Comparison of ENCODE assay signal across 31 cellular contexts in genomic region chr9:14814229-14814628, GRCh38.
"Had no signal": no experiment of that assay in that cellular context is flagged by ENCODE, and none has a peak within 500 bp of the region (broad histone marks: within the 10 kb centered on the region; RNA-seq: fewer than 3 reads in every experiment).

No MANE protein-coding gene starts in this region.

- H3K27ac ChIP-seq: Peyer's patch, WERI-Rb-1 had no signal

- DNase-seq: activated CD4-positive, alpha-beta memory T cell treated with anti-CD3 and anti-CD28 coated beads, Interleukin-2, amount 10 ng/mL, durations not matched to agents 7 days and 5 days; activated CD4-positive, alpha-beta T cell treated with anti-CD3 and anti-CD28 coated beads for 1 hour; activated CD4-positive, alpha-beta T cell treated with anti-CD3 and anti-CD28 coated beads for 48 hours; activated CD4-positive, CD25-positive, alpha-beta regulatory T cell; activated CD8-positive, alpha-beta memory T cell treated with anti-CD3 and anti-CD28 coated beads for 24 hours; activated CD8-positive, alpha-beta memory T cell treated with anti-CD3 and anti-CD28 coated beads, Interleukin-2, amount 10 ng/mL, durations not matched to agents 7 days and 5 days; activated CD8-positive, alpha-beta memory T cell treated with anti-CD3 and anti-CD28 coated beads, Interleukin-2, amount 50 U/mL, for 48 hours; activated effector memory CD4-positive, alpha-beta T cell treated with Interleukin-2 at 50 U/mL for 16 hours; activated naive CD4-positive, alpha-beta T cell treated with anti-CD3 and anti-CD28 coated beads, Interleukin-2, amount 10 ng/mL, durations not matched to agents 7 days and 5 days; activated naive CD8-positive, alpha-beta T cell treated with anti-CD3 and anti-CD28 coated beads, Interleukin-2, amount 50 U/mL, for 24 hours; activated T-cell treated with anti-CD3 and anti-CD28 coated beads, Interleukin-2, amount 50 U/mL, for 48 hours; anterior cingulate cortex; central memory CD4-positive, alpha-beta T cell; Karpas-422; NCI-H1105; NCI-H1417 treated with DMSO at 0.1 percent for 48 hours; NCI-H187 treated with DMSO at 0.1 percent for 48 hours; NCI-H2081; NCI-H226; NCI-H446 treated with DMSO at 0.1 percent for 48 hours; NCI-H524; Peyer's patch; RPMI8226; SHP77 treated with DMSO at 0.1 percent for 48 hours; SW 1271; T-helper 1 cell; T-helper 2 cell; T-helper 9 cell; WERI-Rb-1 had no signal

- H3K36me3 ChIP-seq: WERI-Rb-1 had no signal

- H3K9me3 ChIP-seq: Peyer's patch had no signal

- H3K4me3 Mint-ChIP-seq: activated CD4-positive, alpha-beta memory T cell treated with anti-CD3 and anti-CD28 coated beads, Interleukin-2, amount 10 ng/mL, durations not matched to agents 7 days and 5 days; activated CD8-positive, alpha-beta memory T cell treated with anti-CD3 and anti-CD28 coated beads, Interleukin-2, amount 10 ng/mL, durations not matched to agents 7 days and 5 days; activated naive CD4-positive, alpha-beta T cell treated with anti-CD3 and anti-CD28 coated beads, Interleukin-2, amount 10 ng/mL, durations not matched to agents 7 days and 5 days; activated naive CD8-positive, alpha-beta T cell; activated naive CD8-positive, alpha-beta T cell treated with anti-CD3 and anti-CD28 coated beads, Interleukin-2, amount 50 U/mL, for 24 hours; brain had no signal

- H3K4me1 ChIP-seq: Peyer's patch had no signal

- H3K36me3 Mint-ChIP-seq: activated CD8-positive, alpha-beta memory T cell treated with anti-CD3 and anti-CD28 coated beads, Interleukin-2, amount 10 ng/mL, durations not matched to agents 7 days and 5 days; activated naive CD4-positive, alpha-beta T cell treated with anti-CD3 and anti-CD28 coated beads, Interleukin-2, amount 10 ng/mL, durations not matched to agents 7 days and 5 days; activated naive CD8-positive, alpha-beta T cell had no signal

- H3K4me3 ChIP-seq: Peyer's patch had no signal

- H3K4me1 Mint-ChIP-seq: activated CD4-positive, alpha-beta memory T cell treated with anti-CD3 and anti-CD28 coated beads, Interleukin-2, amount 10 ng/mL, durations not matched to agents 7 days and 5 days; activated CD8-positive, alpha-beta memory T cell treated with anti-CD3 and anti-CD28 coated beads, Interleukin-2, amount 10 ng/mL, durations not matched to agents 7 days and 5 days; activated naive CD4-positive, alpha-beta T cell treated with anti-CD3 and anti-CD28 coated beads, Interleukin-2, amount 10 ng/mL, durations not matched to agents 7 days and 5 days; activated naive CD8-positive, alpha-beta T cell treated with anti-CD3 and anti-CD28 coated beads, Interleukin-2, amount 50 U/mL, for 24 hours; brain had no signal

- H3K9me3 Mint-ChIP-seq: activated CD4-positive, alpha-beta memory T cell treated with anti-CD3 and anti-CD28 coated beads, Interleukin-2, amount 10 ng/mL, durations not matched to agents 7 days and 5 days; activated naive CD4-positive, alpha-beta T cell treated with anti-CD3 and anti-CD28 coated beads, Interleukin-2, amount 10 ng/mL, durations not matched to agents 7 days and 5 days; activated naive CD8-positive, alpha-beta T cell treated with anti-CD3 and anti-CD28 coated beads, Interleukin-2, amount 50 U/mL, for 24 hours; brain had no signal

- H3K27ac Mint-ChIP-seq: activated CD4-positive, alpha-beta memory T cell treated with anti-CD3 and anti-CD28 coated beads, Interleukin-2, amount 10 ng/mL, durations not matched to agents 7 days and 5 days; activated CD8-positive, alpha-beta memory T cell treated with anti-CD3 and anti-CD28 coated beads, Interleukin-2, amount 10 ng/mL, durations not matched to agents 7 days and 5 days; activated naive CD4-positive, alpha-beta T cell treated with anti-CD3 and anti-CD28 coated beads, Interleukin-2, amount 10 ng/mL, durations not matched to agents 7 days and 5 days; activated naive CD8-positive, alpha-beta T cell; activated naive CD8-positive, alpha-beta T cell treated with anti-CD3 and anti-CD28 coated beads, Interleukin-2, amount 50 U/mL, for 24 hours; brain had no signal

- H3K27me3 ChIP-seq: Peyer's patch had no signal

- H3K27me3 Mint-ChIP-seq: activated CD4-positive, alpha-beta memory T cell treated with anti-CD3 and anti-CD28 coated beads, Interleukin-2, amount 10 ng/mL, durations not matched to agents 7 days and 5 days; activated naive CD4-positive, alpha-beta T cell treated with anti-CD3 and anti-CD28 coated beads, Interleukin-2, amount 10 ng/mL, durations not matched to agents 7 days and 5 days had no signal
